Comparison of ENCODE assay signal across 27 cellular contexts in the genomic region with DNA sequence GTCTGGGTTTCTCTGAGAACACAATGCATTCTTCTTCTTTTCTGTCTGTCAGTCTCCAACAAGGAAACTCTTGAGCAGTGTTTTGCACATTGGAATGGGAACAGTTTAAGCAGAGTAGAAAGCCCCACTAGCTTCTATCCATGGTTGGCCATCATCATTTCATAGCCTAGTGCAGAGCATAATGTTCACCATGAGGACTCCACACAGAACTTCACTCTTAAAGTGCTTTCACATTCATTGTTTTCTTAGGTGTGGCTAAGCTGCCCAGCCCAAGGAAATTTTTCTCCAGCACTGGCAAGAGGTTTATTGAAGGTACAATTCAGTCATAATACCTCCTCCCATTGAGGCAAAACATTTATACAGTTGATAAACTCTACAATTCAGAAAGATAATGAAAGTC.
"Had no signal": no experiment of that assay in that cellular context is flagged by ENCODE, and none has a peak within 500 bp of the region (broad histone marks: within the 10 kb centered on the region; RNA-seq: fewer than 3 reads in every experiment).

No MANE protein-coding gene starts in this region.

- H3K27ac Mint-ChIP-seq: activated naive CD4-positive, alpha-beta T cell treated with anti-CD3 and anti-CD28 coated beads, Interleukin-2, amount 10 ng/mL, durations not matched to agents 7 days and 5 days; activated naive CD8-positive, alpha-beta T cell treated with anti-CD3 and anti-CD28 coated beads for 36 hours; activated T-helper 17 cell treated with anti-CD3 and anti-CD28 coated beads, Interleukin-2, amount 50 U/mL, for 72 hours had no signal

- H3K27me3 ChIP-seq: SJCRH30 had no signal

- H3K4me1 ChIP-seq: SJCRH30 had no signal

- H3K36me3 Mint-ChIP-seq: activated naive CD4-positive, alpha-beta T cell treated with anti-CD3 and anti-CD28 coated beads, Interleukin-2, amount 10 ng/mL, durations not matched to agents 7 days and 5 days had no signal

- FAIRE-seq: K562 had no signal

- H3K4me3 Mint-ChIP-seq: activated naive CD4-positive, alpha-beta T cell treated with anti-CD3 and anti-CD28 coated beads, Interleukin-2, amount 10 ng/mL, durations not matched to agents 7 days and 5 days; activated naive CD8-positive, alpha-beta T cell treated with anti-CD3 and anti-CD28 coated beads for 36 hours; activated T-helper 17 cell treated with anti-CD3 and anti-CD28 coated beads, Interleukin-2, amount 50 U/mL, for 72 hours had no signal

- H3K9ac ChIP-seq: SK-N-SH had no signal

- H3K27ac ChIP-seq: SJCRH30 had no signal

- DNase-seq: activated CD4-positive, alpha-beta T cell treated with anti-CD3 and anti-CD28 coated beads for 4 hours; activated CD4-positive, alpha-beta T cell treated with anti-CD3 and anti-CD28 coated beads, Interleukin-2, amount 50 U/mL, for 48 hours; activated CD8-positive, alpha-beta memory T cell treated with anti-CD3 and anti-CD28 coated beads for 24 hours; activated gamma-delta T cell; activated naive CD4-positive, alpha-beta T cell treated with anti-CD3 and anti-CD28 coated beads, Interleukin-2, amount 10 ng/mL, durations not matched to agents 7 days and 5 days; activated naive CD8-positive, alpha-beta T cell treated with anti-CD3 and anti-CD28 coated beads for 36 hours; activated T-cell treated with anti-CD3 and anti-CD28 coated beads, Interleukin-2, amount 50 U/mL, for 48 hours; anterior cingulate cortex; Karpas-422; MM.1S; NCI-H1105; NCI-H1436; NCI-H1694 treated with DMSO at 0.1 percent for 48 hours; NCI-H2029 treated with DMSO at 0.1 percent for 48 hours; NCI-H345; NCI-H510A; NCI-H526 treated with DMSO at 0.1 percent for 48 hours; NCI-H82; Right ventricle myocardium superior; RPMI8226; SJCRH30; SK-N-SH; T-helper 1 cell had no signal

- H3K9me3 ChIP-seq: SJCRH30, SK-N-SH had no signal

- ATAC-seq: activated CD4-positive, CD25-positive, alpha-beta regulatory T cell treated with anti-CD3 and anti-CD28 coated beads, Interleukin-2, amount 50 U/mL, for 24 hours; activated T-helper 17 cell treated with anti-CD3 and anti-CD28 coated beads, Interleukin-2, amount 50 U/mL, for 72 hours; K562; Panc1 had no signal

- H3K27me3 Mint-ChIP-seq: activated naive CD8-positive, alpha-beta T cell treated with anti-CD3 and anti-CD28 coated beads for 36 hours had no signal

- H3K4me1 Mint-ChIP-seq: activated naive CD4-positive, alpha-beta T cell treated with anti-CD3 and anti-CD28 coated beads, Interleukin-2, amount 10 ng/mL, durations not matched to agents 7 days and 5 days; activated naive CD8-positive, alpha-beta T cell treated with anti-CD3 and anti-CD28 coated beads for 36 hours; activated T-helper 17 cell treated with anti-CD3 and anti-CD28 coated beads, Interleukin-2, amount 50 U/mL, for 72 hours had no signal

- H3K36me3 ChIP-seq: SJCRH30 had no signal

- H3K4me3 ChIP-seq: K562, SJCRH30 had no signal
